1 cellular context compared by ENCODE assay signal in the genomic region with DNA sequence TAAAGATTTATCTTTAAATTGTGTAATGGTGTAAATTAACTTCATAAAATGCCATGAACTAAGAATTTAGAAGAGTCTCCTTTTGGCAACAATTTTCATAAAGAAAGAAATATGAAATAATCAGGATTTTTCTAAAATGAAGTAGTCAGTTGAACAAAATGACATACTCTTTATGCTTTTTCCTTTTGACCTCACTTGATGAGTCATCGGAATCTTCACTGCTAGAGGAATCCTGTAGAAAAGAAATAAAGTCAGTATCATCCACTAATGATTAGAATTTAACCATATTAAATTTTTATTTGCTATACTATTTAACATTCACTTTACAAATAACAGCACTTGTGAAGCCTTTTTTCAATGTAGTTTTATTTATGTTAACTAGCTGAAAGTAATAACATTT.
TF ChIP-seq lines count a peak whose summit lies in the region.

No MANE protein-coding gene starts in this region.

TF ChIP-seq in HepG2, 621 proteins besides CTCF, POLR2A, EP300 and RAD21:
- TF ChIP-seq MAFK (conservative IDR thresholded peaks at IDR 0.05 in 1 of 2, IDR thresholded peaks at IDR 0.05 in 1 of 2; ENCODE audit: low read length in 2 of 2) (peak in 1 of 2 experiments; percentile 39; a peak in 1 of 4 replicates), ZNF264 (CRISPR knock-in tag; IDR thresholded peaks at IDR 0.05) (no peak), MAFF (IDR thresholded peaks at IDR 0.05; ENCODE audit: low read depth, low read length) (peak; percentile 39; the same call in 1 of the 2 replicates)
